ENCODE assay signal across 1 cellular context in the genomic region with DNA sequence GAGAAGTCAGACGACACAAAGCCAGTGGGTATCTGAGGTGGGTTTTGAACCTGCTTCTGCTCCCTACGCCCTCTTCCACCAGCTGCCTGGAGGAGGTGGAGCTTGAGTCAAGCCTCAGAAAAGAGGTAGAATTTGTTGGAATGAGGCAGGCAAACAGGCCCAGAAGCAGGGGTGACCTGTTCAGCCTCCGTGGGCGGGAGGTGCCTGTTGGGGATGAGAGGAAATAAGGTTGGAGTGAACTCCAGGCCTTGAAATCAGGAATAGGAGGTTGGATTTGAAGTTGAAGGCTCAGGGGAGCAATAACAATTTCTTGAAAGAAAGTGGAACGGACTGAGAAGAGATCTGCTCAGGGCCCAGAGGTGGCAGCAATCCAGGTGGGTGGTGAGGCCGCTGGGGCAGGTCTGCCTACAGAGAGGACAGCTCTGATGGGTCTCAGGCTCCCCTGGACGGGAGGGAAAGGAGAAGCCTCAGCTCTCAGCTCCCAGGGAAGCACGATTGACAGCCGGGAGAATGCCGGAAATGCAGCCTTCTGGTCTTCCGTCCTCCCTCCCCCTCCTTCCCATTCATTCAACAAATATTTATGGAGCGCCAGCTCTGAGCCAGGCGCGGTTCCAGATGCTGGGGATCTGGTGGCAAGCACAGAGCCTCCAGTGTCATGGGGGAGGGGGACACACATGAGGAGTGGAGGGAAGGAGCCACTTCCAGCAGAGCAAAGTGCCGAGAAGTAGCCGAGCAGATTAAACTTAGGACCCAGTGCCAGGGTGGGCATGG.
TF ChIP-seq lines count a peak whose summit lies in the region.

No MANE protein-coding gene starts in this region.

TF ChIP-seq in HepG2, 621 proteins besides CTCF, POLR2A, EP300 and RAD21 (continued from another document and continues in another):
- TF ChIP-seq ZHX1 (CRISPR knock-in tag; IDR thresholded peaks at IDR 0.05; ENCODE audit: low read depth): no peak
- no peak for TF ChIP-seq GLI4 (CRISPR knock-in tag; IDR thresholded peaks at IDR 0.05; ENCODE audit: borderline replicate concordance)
- TF ChIP-seq NFKB2 (CRISPR knock-in tag; IDR thresholded peaks at IDR 0.05; ENCODE audit: borderline replicate concordance): no peak
- no peak for TF ChIP-seq NRL (CRISPR knock-in tag; IDR thresholded peaks at IDR 0.05; ENCODE audit: borderline replicate concordance)
- TF ChIP-seq ZNF101 (CRISPR knock-in tag; IDR thresholded peaks at IDR 0.05; ENCODE audit: borderline replicate concordance, low read depth): no peak
- 0 out of 2 replicates have a peak, but pooled peaks have one; percentile 12 for TF ChIP-seq SP5 (CRISPR knock-in tag; IDR thresholded peaks at IDR 0.05; ENCODE audit: borderline replicate concordance, low read depth)
- TF ChIP-seq DNMT1 (CRISPR knock-in tag; IDR thresholded peaks at IDR 0.05): no peak
- no peak for TF ChIP-seq NCOR1 (IDR thresholded peaks at IDR 0.05; ENCODE audit: borderline replicate concordance, low read length)
- no peak for TF ChIP-seq MXD3 (CRISPR knock-in tag; IDR thresholded peaks at IDR 0.05)
- TF ChIP-seq ZNF501 (CRISPR knock-in tag; IDR thresholded peaks at IDR 0.05): 0 out of 2 replicates have a peak, but pooled peaks have one; percentile 25
- TF ChIP-seq MBD4 (IDR thresholded peaks at IDR 0.05; ENCODE audit: borderline replicate concordance, low read length): no peak
- no peak for TF ChIP-seq RFX3 (CRISPR knock-in tag; IDR thresholded peaks at IDR 0.05)
- TF ChIP-seq ZNF331 (CRISPR knock-in tag; IDR thresholded peaks at IDR 0.05): no peak
- TF ChIP-seq ZNF17 (CRISPR knock-in tag; IDR thresholded peaks at IDR 0.05): no peak
- TF ChIP-seq DPF2 (CRISPR knock-in tag; IDR thresholded peaks at IDR 0.05; ENCODE audit: borderline replicate concordance, low read depth): no peak
- TF ChIP-seq PHB2 (IDR thresholded peaks at IDR 0.05; ENCODE audit: partially characterized antibody): no peak
- no peak for TF ChIP-seq NR3C1 (CRISPR knock-in tag; IDR thresholded peaks at IDR 0.05)
- no peak for TF ChIP-seq SIX4 (CRISPR knock-in tag; IDR thresholded peaks at IDR 0.05)
- no peak for TF ChIP-seq ZNF496 (CRISPR knock-in tag; IDR thresholded peaks at IDR 0.05; ENCODE audit: insufficient replicate concordance)
- TF ChIP-seq XRCC5 (optimal IDR thresholded peaks at IDR 0.05; ENCODE audit: low read length): no peak
- TF ChIP-seq BCLAF1 (IDR thresholded peaks at IDR 0.05): no peak
- no peak for TF ChIP-seq SSRP1 (CRISPR knock-in tag; IDR thresholded peaks at IDR 0.05)
- no peak for TF ChIP-seq NCOA1 (CRISPR knock-in tag; IDR thresholded peaks at IDR 0.05)
- TF ChIP-seq ZBTB34 (CRISPR knock-in tag; IDR thresholded peaks at IDR 0.05): no peak
- TF ChIP-seq ZNF83 (CRISPR knock-in tag; IDR thresholded peaks at IDR 0.05; ENCODE audit: borderline replicate concordance): no peak
- TF ChIP-seq ZNF354B (CRISPR knock-in tag; IDR thresholded peaks at IDR 0.05): no peak
- TF ChIP-seq HOXA3 (CRISPR knock-in tag; IDR thresholded peaks at IDR 0.05): no peak
- no peak for TF ChIP-seq ZNF75D (CRISPR knock-in tag; IDR thresholded peaks at IDR 0.05; ENCODE audit: borderline replicate concordance)
- TF ChIP-seq GTF3A (CRISPR knock-in tag; conservative IDR thresholded peaks at IDR 0.05): no peak
- TF ChIP-seq FOXP1 (IDR thresholded peaks at IDR 0.05): no peak
- no peak for TF ChIP-seq FOXP1 (CRISPR knock-in tag; IDR thresholded peaks at IDR 0.05)
- TF ChIP-seq ELF3 (CRISPR knock-in tag; IDR thresholded peaks at IDR 0.05): peak; percentile 65
- TF ChIP-seq SIN3A (IDR thresholded peaks at IDR 0.05; ENCODE audit: borderline replicate concordance, low read depth, low read length): no peak; the same call in 1 of the 2 replicates
- no peak for TF ChIP-seq ZBTB39 (CRISPR knock-in tag; IDR thresholded peaks at IDR 0.05)
- no peak for TF ChIP-seq ZNF318 (CRISPR knock-in tag; IDR thresholded peaks at IDR 0.05)
- TF ChIP-seq MEIS1 (CRISPR knock-in tag; IDR thresholded peaks at IDR 0.05; ENCODE audit: borderline replicate concordance): no peak
- TF ChIP-seq HNRNPL (IDR thresholded peaks at IDR 0.05; ENCODE audit: low read depth, low read length): 0 out of 2 replicates have a peak, but pooled peaks have one; percentile 51
- TF ChIP-seq SMARCE1 (IDR thresholded peaks at IDR 0.05; ENCODE audit: borderline replicate concordance): no peak
- TF ChIP-seq ZNF788 (CRISPR knock-in tag; IDR thresholded peaks at IDR 0.05; ENCODE audit: borderline replicate concordance): peak; percentile 68; the same call in 1 of the 2 replicates
- TF ChIP-seq TGIF2 (CRISPR knock-in tag; IDR thresholded peaks at IDR 0.05): 0 out of 2 replicates have a peak, but pooled peaks have one; percentile 39
- peak; percentile 71; the same call in 1 of the 2 replicates for TF ChIP-seq ETV5 (CRISPR knock-in tag; IDR thresholded peaks at IDR 0.05; ENCODE audit: borderline replicate concordance)
